In the genomic region with DNA sequence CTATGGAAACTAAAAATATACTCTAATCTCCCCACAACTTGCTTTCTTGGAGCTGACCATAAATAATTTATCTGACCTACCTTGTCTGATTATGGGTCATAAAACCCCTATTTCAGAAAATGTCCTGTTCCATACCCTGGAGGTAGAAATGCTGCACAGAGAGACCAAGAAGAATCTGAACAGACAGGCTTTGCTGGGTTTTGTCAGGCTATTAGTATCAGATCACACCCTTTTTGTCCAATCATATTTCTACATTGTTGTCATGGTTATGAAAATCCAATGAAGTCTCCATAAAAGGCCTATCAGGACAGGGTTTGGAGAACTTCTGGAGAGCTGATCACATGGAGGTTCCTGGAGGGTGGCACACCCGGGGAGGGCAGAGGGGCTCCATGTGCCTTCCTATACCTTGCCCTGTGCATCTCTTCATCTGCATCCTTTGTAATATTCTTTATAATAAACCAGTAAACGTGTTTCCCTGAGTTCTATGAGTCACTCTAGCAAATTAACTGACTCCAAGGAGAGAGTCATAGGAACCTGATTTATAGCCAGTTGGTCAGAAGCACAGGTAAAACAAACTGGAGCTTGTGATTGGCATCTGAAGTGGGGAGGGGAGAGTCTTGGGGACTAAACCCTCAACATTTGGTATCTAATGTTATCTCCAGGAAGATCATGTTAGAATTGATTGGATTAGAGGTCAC, we compare ENCODE assay signal across 18 cellular contexts. TPM values are rescaled to one million over a fixed set of nuclear protein-coding genes. Genes with fewer than 3 reads are reported as not detected.
DNase-seq lines count a peak whose midpoint lies in the region; ATAC-seq and TF ChIP-seq lines count a peak whose summit lies in the region.
"Had no signal": no experiment of that assay in that cellular context is flagged by ENCODE, and none has a peak within 500 bp of the region (broad histone marks: within the 10 kb centered on the region; RNA-seq: fewer than 3 reads in every experiment).

No MANE protein-coding gene starts in this region.

- H3K4me1 ChIP-seq in mammary epithelial cell (ENCODE audit: insufficient read depth, low read length), result peaks cover 13% of the 10 kb centered on the region
- H3K4me1 ChIP-seq: SJSA1 had no signal

- BruUV-seq in mammary epithelial cell (replicated peaks; lab: Mats Ljungman, UMichigan), result no TSS peak

- peaks cover 18% of the 10 kb centered on the region for H3K4me1 Mint-ChIP-seq in mesothelial cell of epicardium
- no peaks in the 10 kb centered on the region for H3K4me1 Mint-ChIP-seq in activated CD4-positive, alpha-beta memory T cell treated with anti-CD3 and anti-CD28 coated beads, Interleukin-2, amount 10 ng/mL, durations not matched to agents 7 days and 5 days

- WGBS in mammary epithelial cell (ENCODE audit: low coverage, missing lambda C conversion rate), result 81% methylated on average over 2 of the region's 2 CpGs

- TF ChIP-seq CTCF in mammary epithelial cell (conservative IDR thresholded peaks at IDR 0.05 in 1 of 2, IDR thresholded peaks at IDR 0.05 in 1 of 2; ENCODE audit: extremely low read depth in 1 of 2, insufficient read depth in 1 of 2, low read depth in 1 of 2, low read length in 2 of 2) (no peak), mesothelial cell of epicardium (IDR thresholded peaks at IDR 0.05; ENCODE audit: unreplicated experiment) (no peak)

- H3K79me2 ChIP-seq in mammary epithelial cell (ENCODE audit: insufficient read depth, low read length), result no peaks in the 10 kb centered on the region

- H4K20me1 ChIP-seq in mammary epithelial cell (ENCODE audit: insufficient read depth, low read length), result no peaks in the 10 kb centered on the region

- intact Hi-C loops in mammary epithelial cell (cut with micrococcal nuclease), result no loop called here

- dilution Hi-C loops in mammary epithelial cell (cut with HindIII; ENCODE audit: low sequenced_read_pairs), result no loop called here

- in situ Hi-C loops in mammary epithelial cell (cut with MboI; ENCODE audit: low sequenced_read_pairs in 2 of 2), result no loop called here

- H3K36me3 Mint-ChIP-seq in mesothelial cell of epicardium, result peaks cover 25% of the 10 kb centered on the region
- peaks cover 36% of the 10 kb centered on the region for H3K36me3 Mint-ChIP-seq in activated CD4-positive, alpha-beta memory T cell treated with anti-CD3 and anti-CD28 coated beads, Interleukin-2, amount 10 ng/mL, durations not matched to agents 7 days and 5 days (ENCODE audit: low read depth)

- no peaks in the 10 kb centered on the region for H3K27me3 ChIP-seq in mammary epithelial cell (ENCODE audit: insufficient read depth, low read length)
- H3K27me3 ChIP-seq: SJSA1 had no signal

- TF ChIP-seq EP300 in Ishikawa (IDR thresholded peaks at IDR 0.05; ENCODE audit: borderline replicate concordance), result peak; percentile 16; the same call in 1 of the 2 replicates

- no peak overlapping the region for H3K4me3 Mint-ChIP-seq in mesothelial cell of epicardium
- H3K4me3 Mint-ChIP-seq in activated CD4-positive, alpha-beta memory T cell treated with anti-CD3 and anti-CD28 coated beads, Interleukin-2, amount 10 ng/mL, durations not matched to agents 7 days and 5 days, result no peak overlapping the region
- H3K4me3 Mint-ChIP-seq: CD4-positive, alpha-beta memory T cell had no signal

- no peak overlapping the region for H3K4me3 ChIP-seq in mammary epithelial cell (replicated peaks in 1 of 3; ENCODE audit: insufficient read depth in 1 of 3, low read depth in 2 of 3, low read length in 3 of 3)
- H3K4me3 ChIP-seq: SJSA1 had no signal

- no peak overlapping the region for H3K9ac ChIP-seq in mammary epithelial cell (ENCODE audit: insufficient read depth, low read length)

- no peak overlapping the region for H3K27ac ChIP-seq in mammary epithelial cell (ENCODE audit: insufficient read depth, low read depth, low read length)
- H3K27ac ChIP-seq: SJSA1 had no signal

- peak overlapping the region; percentile 47 for H3K27ac Mint-ChIP-seq in mesothelial cell of epicardium
- H3K27ac Mint-ChIP-seq in activated CD4-positive, alpha-beta memory T cell treated with anti-CD3 and anti-CD28 coated beads, Interleukin-2, amount 10 ng/mL, durations not matched to agents 7 days and 5 days, result no peak overlapping the region

- POLR2A ChIA-PET in activated CD4-positive, alpha-beta memory T cell treated with anti-CD3 and anti-CD28 coated beads, Interleukin-2, amount 10 ng/mL, durations not matched to agents 7 days and 5 days (lab: Charles Lee), result no interaction called here

- TF ChIP-seq RAD21 in Ishikawa (IDR thresholded peaks at IDR 0.05; ENCODE audit: low read depth), result no peak

- H3K9me3 ChIP-seq in mammary epithelial cell (replicated peaks; ENCODE audit: insufficient read depth, low read length), result no peaks in the 10 kb centered on the region
- H3K9me3 ChIP-seq: SJSA1 had no signal

- H2AFZ ChIP-seq in mammary epithelial cell (ENCODE audit: low read depth, low read length), result no peak overlapping the region

- CTCF ChIA-PET in mammary epithelial cell (lab: Charles Lee; ENCODE audit: low non-redundant PET), result no interaction called here
- CTCF ChIA-PET in activated CD4-positive, alpha-beta memory T cell treated with anti-CD3 and anti-CD28 coated beads, Interleukin-2, amount 10 ng/mL, durations not matched to agents 7 days and 5 days (lab: Charles Lee), result no interaction called here

- H3K36me3 ChIP-seq in mammary epithelial cell (ENCODE audit: insufficient read depth, low read length), result no peaks in the 10 kb centered on the region

- H3K4me2 ChIP-seq in mammary epithelial cell (ENCODE audit: insufficient read depth, low read depth, low read length), result no peak overlapping the region

- peaks cover 3% of the 10 kb centered on the region for H3K9me3 Mint-ChIP-seq in mesothelial cell of epicardium
- H3K9me3 Mint-ChIP-seq in activated CD4-positive, alpha-beta memory T cell treated with anti-CD3 and anti-CD28 coated beads, Interleukin-2, amount 10 ng/mL, durations not matched to agents 7 days and 5 days, result no peaks in the 10 kb centered on the region
- H3K9me3 Mint-ChIP-seq: CD4-positive, alpha-beta memory T cell had no signal

- ATAC-seq in GM21717 (IDR thresholded peaks at IDR 0.05; ENCODE audit: unreplicated experiment), result no peak
- ATAC-seq: HepG2 had no signal

- peak; percentile 47 for DNase-seq in SIG-M5 treated with dmso at 0.1 percent for 504 hours (lab: John Stamatoyannopoulos, UW; ENCODE audit: unreplicated experiment)
- no peak for DNase-seq in SIG-M5 (lab: John Stamatoyannopoulos, UW)
- DNase-seq in mammary epithelial cell, result peak; percentile 27
- DNase-seq in mesothelial cell of epicardium (ENCODE audit: low spot score in 2 of 2, unreplicated experiment in 2 of 2), result no peak
- DNase-seq in activated CD4-positive, alpha-beta memory T cell treated with anti-CD3 and anti-CD28 coated beads, Interleukin-2, amount 10 ng/mL, durations not matched to agents 7 days and 5 days, result no peak
- no peak for DNase-seq in EL
- DNase-seq: 8988T; CD4-positive, alpha-beta memory T cell; DMS79 treated with DMSO at 0.1 percent for 48 hours; MM.1S; NCI-H1092 treated with DMSO at 0.1 percent for 48 hours; NCI-H1694; NCI-H226; NCI-H524 treated with DMSO at 0.1 percent for 48 hours had no signal

- H3K27me3 Mint-ChIP-seq in mesothelial cell of epicardium (ENCODE audit: low read depth), result no peaks in the 10 kb centered on the region
- H3K27me3 Mint-ChIP-seq in activated CD4-positive, alpha-beta memory T cell treated with anti-CD3 and anti-CD28 coated beads, Interleukin-2, amount 10 ng/mL, durations not matched to agents 7 days and 5 days, result no peaks in the 10 kb centered on the region
- H3K27me3 Mint-ChIP-seq: CD4-positive, alpha-beta memory T cell had no signal

TF ChIP-seq in Ishikawa, 13 proteins besides CTCF, POLR2A, EP300 and RAD21:
- TF ChIP-seq TAF1 (IDR thresholded peaks at IDR 0.05; ENCODE audit: low read depth) (no peak), USF1 (IDR thresholded peaks at IDR 0.05) (peak; percentile 52), TEAD4 (IDR thresholded peaks at IDR 0.05) (peak; percentile 66), TCF12 (IDR thresholded peaks at IDR 0.05; ENCODE audit: low read depth) (no peak), MAX (IDR thresholded peaks at IDR 0.05) (peak; percentile 31; the same call in 1 of the 2 replicates)

RNA-seq across cellular contexts. Expression of gene NGLY1, which starts 58.1 kb away (rescaled TPM):
- total RNA-seq in mammary epithelial cell, result 10 to 100 TPM; 23.3 to 30.9 TPM
- polyA plus RNA-seq in mammary epithelial cell, result 6.6 TPM
- 12.2 TPM for polyA minus RNA-seq in mammary epithelial cell
- 31.5 to 32.7 TPM (median 32.2 TPM) in 3 replicates for total RNA-seq in mesothelial cell of epicardium
- total RNA-seq in activated CD4-positive, alpha-beta memory T cell treated with anti-CD3 and anti-CD28 coated beads, Interleukin-2, amount 10 ng/mL, durations not matched to agents 7 days and 5 days, result 10 to 100 TPM; 56.4 to 61.2 TPM

Comparison
In these comparisons a context has a peak if more than half of its experiments do, and no peak if none do; other contexts are left out.
1. DNase-seq: peak in SIG-M5 treated with dmso at 0.1 percent for 504 hours (single experiment) and mammary epithelial cell (single experiment); none in SIG-M5 (single experiment), mesothelial cell of epicardium (0 of 2), activated CD4-positive, alpha-beta memory T cell treated with anti-CD3 and anti-CD28 coated beads, Interleukin-2, amount 10 ng/mL, durations not matched to agents 7 days and 5 days (single experiment) and EL (single experiment).